17 cellular contexts compared by ENCODE assay signal in genomic region chr5:82538339-82539034, GRCh38.
DNase-seq lines count a peak whose midpoint lies in the region; ATAC-seq and TF ChIP-seq lines count a peak whose summit lies in the region.
"Had no signal": no experiment of that assay in that cellular context is flagged by ENCODE, and none has a peak within 500 bp of the region (broad histone marks: within the 10 kb centered on the region; RNA-seq: fewer than 3 reads in every experiment).

No MANE protein-coding gene starts in this region.

- H3K27ac ChIP-seq in GM23338 (ENCODE audit: low read depth), result no peak overlapping the region
- peak overlapping the region; percentile 51 to 52 for H3K27ac ChIP-seq in ascending aorta
- H3K27ac ChIP-seq: upper lobe of left lung had no signal

- no peak overlapping the region for H3K27ac Mint-ChIP-seq in GM23338
- H3K27ac Mint-ChIP-seq: activated naive CD8-positive, alpha-beta T cell treated with anti-CD3 and anti-CD28 coated beads, Interleukin-2, amount 10 ng/mL, durations not matched to agents 7 days and 5 days; activated T-helper 1 cell treated with anti-CD3 and anti-CD28 coated beads, Interleukin-12 subunit alpha, Interleukin-12 subunit beta, Interleukin-2, Interleukin-4 antibody, amounts not matched to agents 30 ng/mL and 10 ng/mL and 1 ng/mL, durations not matched to agents 14 hours and 24 hours and 36 hours; CD14-positive monocyte had no signal

- 0 out of 2 replicates have a peak, but pooled peaks cover 4% of the 10 kb centered on the region for H3K36me3 ChIP-seq in GM23338 (ENCODE audit: insufficient read depth)
- H3K36me3 ChIP-seq in ascending aorta, result no peaks in the 10 kb centered on the region
- H3K36me3 ChIP-seq: upper lobe of left lung had no signal

- intact Hi-C loops in ascending aorta (cut with DNase I), result loop anchor here (5.0 kb wide), 1 partner anchor 934 kb away; the partner anchor contains the start of gene VCAN
- intact Hi-C loops in sciatic nerve (cut with DNase I), result no loop called here
- intact Hi-C loops in head of caudate nucleus (cut with DNase I), result no loop called here

- H4K20me1 ChIP-seq in GM23338 (replicated peaks; ENCODE audit: insufficient read depth), result no peaks in the 10 kb centered on the region

- H3K4me1 ChIP-seq in GM23338 (ENCODE audit: insufficient read depth) (no peaks in the 10 kb centered on the region), ascending aorta (peaks cover 3 to 12% of the 10 kb centered on the region in 2 donors)
- H3K4me1 ChIP-seq: upper lobe of left lung had no signal

- no peaks in the 10 kb centered on the region for H3K27me3 Mint-ChIP-seq in GM23338 (ENCODE audit: insufficient read depth, low read depth, poor library complexity)

- no peaks in the 10 kb centered on the region for H3F3A ChIP-seq in GM23338 (replicated peaks; ENCODE audit: low read depth)

- H3K4me1 Mint-ChIP-seq in GM23338, result no peaks in the 10 kb centered on the region; the same call in 1 of the 3 replicates
- H3K4me1 Mint-ChIP-seq: activated naive CD8-positive, alpha-beta T cell treated with anti-CD3 and anti-CD28 coated beads, Interleukin-2, amount 10 ng/mL, durations not matched to agents 7 days and 5 days; CD14-positive monocyte had no signal

- peaks cover 11% of the 10 kb centered on the region for H3K9me3 Mint-ChIP-seq in GM23338

- ATAC-seq in GM23338 (no peak), sciatic nerve (peak; percentile 79)

- TF ChIP-seq CTCF in GM23338 (conservative IDR thresholded peaks at IDR 0.05; ENCODE audit: low read depth in 2 of 2) (no peak), ascending aorta (IDR thresholded peaks at IDR 0.05) (no peak), foreskin fibroblast (IDR thresholded peaks at IDR 0.05; ENCODE audit: low read depth, low read length) (no peak)

- peaks cover 30% of the 10 kb centered on the region; the same call in 1 of the 2 replicates for H3K9me2 ChIP-seq in GM23338 (ENCODE audit: insufficient read depth)

- no peak overlapping the region for H3K4me3 Mint-ChIP-seq in GM23338
- H3K4me3 Mint-ChIP-seq: activated naive CD8-positive, alpha-beta T cell treated with anti-CD3 and anti-CD28 coated beads, Interleukin-2, amount 10 ng/mL, durations not matched to agents 7 days and 5 days; activated T-helper 1 cell treated with anti-CD3 and anti-CD28 coated beads, Interleukin-12 subunit alpha, Interleukin-12 subunit beta, Interleukin-2, Interleukin-4 antibody, amounts not matched to agents 30 ng/mL and 10 ng/mL and 1 ng/mL, durations not matched to agents 14 hours and 24 hours and 36 hours; CD14-positive monocyte had no signal

- peaks cover 19% of the 10 kb centered on the region for H3K36me3 Mint-ChIP-seq in GM23338 (ENCODE audit: low read depth)
- H3K36me3 Mint-ChIP-seq: activated naive CD8-positive, alpha-beta T cell treated with anti-CD3 and anti-CD28 coated beads, Interleukin-2, amount 10 ng/mL, durations not matched to agents 7 days and 5 days; CD14-positive monocyte had no signal

- DNase-seq in GM23338 (ENCODE audit: low spot score) (no peak), ascending aorta (ENCODE audit: low spot score in 2 of 2) (no peak), foreskin fibroblast (peak; percentile 1 to 74), sciatic nerve (ENCODE audit: low spot score) (no peak), head of caudate nucleus (no peak), NCI-H69 (lab: John Stamatoyannopoulos, UW) (no peak), NCI-H1417 treated with DMSO at 0.1 percent for 48 hours (lab: John Stamatoyannopoulos, UW) (no peak), NOMO-1 treated with DMSO at 0.1 percent for 48 hours (lab: John Stamatoyannopoulos, UW; ENCODE audit: unreplicated experiment) (no peak)
- DNase-seq: activated naive CD8-positive, alpha-beta T cell treated with anti-CD3 and anti-CD28 coated beads, Interleukin-2, amount 10 ng/mL, durations not matched to agents 7 days and 5 days; DMS53; kidney glomerular epithelial cell; NCI-H1092; NCI-H82; small intestine; upper lobe of left lung had no signal

- H3K79me2 ChIP-seq in GM23338 (replicated peaks; ENCODE audit: insufficient read depth), result no peaks in the 10 kb centered on the region

- H3K9me3 ChIP-seq in ascending aorta, result peaks cover 0 to under 1% of the 10 kb centered on the region in 2 donors
- H3K9me3 ChIP-seq: upper lobe of left lung had no signal

- H3K27me3 ChIP-seq in GM23338 (ENCODE audit: insufficient read depth) (no peaks in the 10 kb centered on the region), ascending aorta (no peaks in the 10 kb centered on the region)
- H3K27me3 ChIP-seq: upper lobe of left lung had no signal

- peak overlapping the region; percentile 49; the same call in 1 of the 2 replicates for H2AFZ ChIP-seq in GM23338

- H3K4me3 ChIP-seq in GM23338 (no peak overlapping the region), ascending aorta (peak overlapping the region in 1 of 2 donors; percentile 3), foreskin fibroblast (ENCODE audit: low read depth in 1 of 2, low read length in 2 of 2) (no peak overlapping the region)
- H3K4me3 ChIP-seq: upper lobe of left lung had no signal

- H3K4me2 ChIP-seq in GM23338, result no peak overlapping the region

TF ChIP-seq in GM23338, 12 proteins besides CTCF, POLR2A, EP300 and RAD21 (continues in another document):
- TF ChIP-seq ZNF114 (CRISPR knock-in tag; IDR thresholded peaks at IDR 0.05) (no peak), STAT1 (IDR thresholded peaks at IDR 0.05; ENCODE audit: unreplicated experiment) (no peak), ETS1 (IDR thresholded peaks at IDR 0.05) (no peak), ZNF462 (CRISPR knock-in tag; IDR thresholded peaks at IDR 0.05) (no peak), POLR2AphosphoS5 (IDR thresholded peaks at IDR 0.05; ENCODE audit: low read depth) (no peak), CREB1 (CRISPR knock-in tag; IDR thresholded peaks at IDR 0.05; ENCODE audit: low read depth) (no peak), ZNF331 (CRISPR knock-in tag; IDR thresholded peaks at IDR 0.05; ENCODE audit: low read depth) (no peak)

Comparison
In these comparisons a context has a peak if more than half of its experiments do, and no peak if none do; other contexts are left out.
1. DNase-seq: peak in foreskin fibroblast (2 of 2); none in GM23338 (single experiment), ascending aorta (0 of 2), sciatic nerve (single experiment), head of caudate nucleus (0 of 42), NCI-H69 (single experiment), NCI-H1417 treated with DMSO at 0.1 percent for 48 hours (single experiment) and NOMO-1 treated with DMSO at 0.1 percent for 48 hours (single experiment).